8 cellular contexts compared by ENCODE assay signal in genomic region chr6:35259946-35260626, GRCh38. TPM values are rescaled to one million over a fixed set of nuclear protein-coding genes. Genes with fewer than 3 reads are reported as not detected.
DNase-seq lines count a peak whose midpoint lies in the region; ATAC-seq and TF ChIP-seq lines count a peak whose summit lies in the region.

No MANE protein-coding gene starts in this region.

- peak overlapping the region; percentile 99 for H3K4me3 Mint-ChIP-seq in neural crest cell

- intact Hi-C loops in stomach (cut with DNase I; ENCODE audit: low total_unique reads) = no loop called here

- H3K4me2 ChIP-seq in OCI-LY3 (ENCODE audit: low read length) = peak overlapping the region; percentile 96

- H4K20me1 ChIP-seq in OCI-LY3 (ENCODE audit: insufficient read depth, low read length) = no peaks in the 10 kb centered on the region

- TF ChIP-seq EP300 in stomach (IDR thresholded peaks at IDR 0.05) = no peak

- DNase-seq in A172 (ENCODE audit: low spot score) = peak; percentile 49
- DNase-seq in activated T-helper 1 cell treated with Interleukin-2 at 50 U/mL for 16 hours (ENCODE audit: low read depth) = peak; percentile 55
- peak; percentile 23 for DNase-seq in fibroblast of mammary gland (ENCODE audit: low read depth)
- no peak for DNase-seq in neural crest cell (ENCODE audit: low read depth, low spot score)
- DNase-seq in stomach = peak; percentile 69

- TF ChIP-seq POLR2A in stomach (IDR thresholded peaks at IDR 0.05) = no peak

- no peaks in the 10 kb centered on the region for H3K9me3 Mint-ChIP-seq in neural crest cell

- H3K4me3 ChIP-seq in OCI-LY3 (ENCODE audit: low read length) = peak overlapping the region; percentile 89
- H3K4me3 ChIP-seq in fibroblast of mammary gland (ENCODE audit: control insufficient read depth, low read depth, low read length) = peak overlapping the region; percentile 95
- H3K4me3 ChIP-seq in stomach = peak overlapping the region; percentile 68 to 99 (median 80)

- H3K4me1 ChIP-seq in OCI-LY3 (ENCODE audit: low read length) (peaks cover 23% of the 10 kb centered on the region), stomach (peaks cover 13 to 66% (median 48%) of the 10 kb centered on the region in 4 donors)

- peaks cover 41% of the 10 kb centered on the region for H3K4me1 Mint-ChIP-seq in neural crest cell

- H3K36me3 ChIP-seq in OCI-LY3 (replicated peaks; ENCODE audit: low read depth, low read length) (no peaks in the 10 kb centered on the region), stomach (no peaks in the 10 kb centered on the region)

- ATAC-seq in GM18858 (IDR thresholded peaks at IDR 0.05; ENCODE audit: unreplicated experiment) = peak; percentile 19
- ATAC-seq in HG03139 (IDR thresholded peaks at IDR 0.05; ENCODE audit: unreplicated experiment) = peak; percentile 36

- H3K9me3 ChIP-seq in OCI-LY3 (ENCODE audit: insufficient read depth, low read length) = no peaks in the 10 kb centered on the region
- H3K9me3 ChIP-seq in stomach = no peaks in the 10 kb centered on the region

- H3K79me2 ChIP-seq in OCI-LY3 (ENCODE audit: low read length) = peaks cover 10% of the 10 kb centered on the region

- H3K27me3 Mint-ChIP-seq in neural crest cell (ENCODE audit: low read depth) = no peaks in the 10 kb centered on the region

- no peaks in the 10 kb centered on the region for H3K36me3 Mint-ChIP-seq in neural crest cell (ENCODE audit: low read depth)

- TF ChIP-seq CTCF in OCI-LY3 (IDR thresholded peaks at IDR 0.05; ENCODE audit: low read depth, low read length) (no peak), fibroblast of mammary gland (conservative IDR thresholded peaks at IDR 0.05; ENCODE audit: control insufficient read depth, insufficient read depth, low read depth, low read length) (no peak), neural crest cell (conservative IDR thresholded peaks at IDR 0.05) (no peak), stomach (IDR thresholded peaks at IDR 0.05) (no peak)

- H3K27me3 ChIP-seq in OCI-LY3 (ENCODE audit: low read depth, low read length) (no peaks in the 10 kb centered on the region), stomach (no peaks in the 10 kb centered on the region)

- peak overlapping the region; percentile 66 for H3K27ac ChIP-seq in OCI-LY3 (ENCODE audit: low read length)
- peak overlapping the region; percentile 95 to 99 (median 98) for H3K27ac ChIP-seq in stomach

- H2AFZ ChIP-seq in OCI-LY3 (ENCODE audit: low read depth, low read length) = peak overlapping the region; percentile 83

- peak overlapping the region; percentile 92 for H3K9ac ChIP-seq in OCI-LY3 (ENCODE audit: low read length)

- 3 to 6% (median 3%) methylated on average over 18 to 23 of the region's 23 CpGs for WGBS in stomach, 5 donors

- peak overlapping the region; percentile 7 for H3K27ac Mint-ChIP-seq in neural crest cell (ENCODE audit: unreplicated experiment)

RNA-seq across cellular contexts. Expression of gene ZNF76, which starts 0.6 kb away (rescaled TPM):
- total RNA-seq in A172 (2014; rRNA removed; shearing (Covaris generic)) = 12.8 and 14.1 TPM in 2 replicates
- total RNA-seq in neural crest cell (45.0 and 47.6 TPM in 2 replicates), stomach (10 to 100 TPM; 15.1 to 92.0 (median 38.2) TPM)
- 10 to 100 TPM; 19.4 to 23.8 (median 23.2) TPM for polyA plus RNA-seq in stomach

RNA-seq across cellular contexts. Expression of gene DEF6, which starts 37.5 kb away (rescaled TPM):
- not detected in 2 replicates for total RNA-seq in A172 (2014; rRNA removed; shearing (Covaris generic))
- total RNA-seq in neural crest cell (1.8 and 1.9 TPM in 2 replicates), stomach (10 to 100 TPM in 4 of 5 donors, 1 to 10 TPM in 1; 4.9 to 35.3 (median 14.9) TPM)
- polyA plus RNA-seq in stomach = 10 to 100 TPM; 15.2 to 32.8 (median 17.7) TPM

RNA-seq across cellular contexts. Expression of gene SCUBE3, which starts 46.3 kb away (rescaled TPM):
- 0.69 and 0.88 TPM in 2 replicates for total RNA-seq in A172 (2014; rRNA removed; shearing (Covaris generic))
- total RNA-seq in neural crest cell = 22.2 and 22.5 TPM in 2 replicates
- total RNA-seq in stomach = 1 to 10 TPM in 2 of 5 donors, under 1 TPM in 2, not detected in 1; 0.29 to 2.3 (median 0.77) TPM
- under 1 TPM; 0.15 to 0.31 (median 0.23) TPM for polyA plus RNA-seq in stomach
